15 cellular contexts compared by ENCODE assay signal in genomic region chr12:109581856-109582255, GRCh38. TPM values are rescaled to one million over a fixed set of nuclear protein-coding genes. Genes with fewer than 3 reads are reported as not detected.
DNase-seq lines count a peak whose midpoint lies in the region; ATAC-seq and TF ChIP-seq lines count a peak whose summit lies in the region.
"Had no signal": no experiment of that assay in that cellular context is flagged by ENCODE, and none has a peak within 500 bp of the region (broad histone marks: within the 10 kb centered on the region; RNA-seq: fewer than 3 reads in every experiment).

No MANE protein-coding gene starts in this region.

- in situ Hi-C loops in GM13976 (cut with MboI; ENCODE audit: low sequenced_read_pairs, unreplicated experiment) = no loop called here

- H3K36me3 ChIP-seq in right lobe of liver = peaks cover 0 to 38% (median 7%) of the 10 kb centered on the region in 4 donors

- intact Hi-C loops in right lobe of liver (cut with DNase I) = no loop called here

- TF ChIP-seq CTCF in choroid plexus epithelial cell (conservative IDR thresholded peaks at IDR 0.05; ENCODE audit: low read depth, low read length) = no peak
- TF ChIP-seq CTCF in right lobe of liver (IDR thresholded peaks at IDR 0.05) = no peak
- no peak for TF ChIP-seq CTCF in GM13976 (IDR thresholded peaks at IDR 0.05; ENCODE audit: borderline replicate concordance, control extremely low read depth, extremely low read depth, insufficient read depth, missing control alignments)

- no peak for TF ChIP-seq POLR2A in right lobe of liver (IDR thresholded peaks at IDR 0.05)

- H3K4me1 ChIP-seq in right lobe of liver = peaks cover 0 to 53% (median 26%) of the 10 kb centered on the region in 4 donors

- no peaks in the 10 kb centered on the region for H3K27me3 ChIP-seq in right lobe of liver

- H3K9me3 ChIP-seq in right lobe of liver = no peaks in the 10 kb centered on the region

- 68% methylated on average over 5 of the region's 8 CpGs for WGBS in right lobe of liver (ENCODE audit: insufficient coverage, low coverage, low lambda C conversion rate, missing lambda C conversion rate)

- no peak overlapping the region for H3K4me3 ChIP-seq in choroid plexus epithelial cell (ENCODE audit: low read depth, low read length)
- H3K4me3 ChIP-seq in right lobe of liver = no peak overlapping the region
- H3K4me3 ChIP-seq: SK-N-MC had no signal

- ATAC-seq in right lobe of liver (peak; percentile 1 to 26 (median 4)), HG02623 (IDR thresholded peaks at IDR 0.05; ENCODE audit: unreplicated experiment) (no peak), HG02763 (IDR thresholded peaks at IDR 0.05; ENCODE audit: unreplicated experiment) (no peak)
- ATAC-seq: activated CD8-positive, alpha-beta memory T cell treated with anti-CD3 and anti-CD28 coated beads, Interleukin-2, amount 10 ng/mL, durations not matched to agents 7 days and 5 days; activated naive CD4-positive, alpha-beta T cell treated with anti-CD3 and anti-CD28 coated beads, Interleukin-2, amount 50 U/mL, for 72 hours had no signal

- peak overlapping the region in 2 of 3 donors; percentile 76 to 96 for H3K27ac ChIP-seq in right lobe of liver
- H3K27ac ChIP-seq: SK-N-MC had no signal

- DNase-seq in AG08395 (ENCODE audit: low spot score) (peak; percentile 30), M059J (ENCODE audit: low read depth) (peak; percentile 54), choroid plexus epithelial cell (ENCODE audit: low read depth) (peak; percentile 72), right lobe of liver (no peak), superior temporal gyrus (ENCODE audit: extremely low spot score) (no peak), GM13976 (ENCODE audit: low spot score) (no peak)
- DNase-seq: activated CD8-positive, alpha-beta memory T cell treated with anti-CD3 and anti-CD28 coated beads, Interleukin-2, amount 10 ng/mL, durations not matched to agents 7 days and 5 days; left ventricle myocardium superior; NCI-H1436 treated with DMSO at 0.1 percent for 48 hours; NCI-H774; occipital lobe had no signal

RNA-seq across cellular contexts. Expression of gene MVK, which starts 8.3 kb away (rescaled TPM):
- total RNA-seq in M059J (2014; rRNA removed; shearing (Covaris generic)) = 22.4 and 30.6 TPM in 2 replicates
- total RNA-seq in right lobe of liver = 10 to 100 TPM; 14.2 to 60.0 (median 37.6) TPM

RNA-seq across cellular contexts. Expression of gene MMAB, which starts 8.6 kb away (rescaled TPM):
- 36.0 and 40.1 TPM in 2 replicates for total RNA-seq in M059J (2014; rRNA removed; shearing (Covaris generic))
- 10 to 100 TPM; 42.6 to 99.8 (median 65.2) TPM for total RNA-seq in right lobe of liver

Comparison
In these comparisons a context has a peak if more than half of its experiments do, and no peak if none do; other contexts are left out.
1. DNase-seq: peak in AG08395 (single experiment), M059J (single experiment) and choroid plexus epithelial cell (single experiment); none in right lobe of liver (0 of 3), superior temporal gyrus (single experiment) and GM13976 (single experiment).
2. ATAC-seq: peak in right lobe of liver (4 of 4); none in HG02623 (single experiment) and HG02763 (single experiment).